In genomic region chr4:123709336-123709735, GRCh38 we compare ENCODE assay signal across 17 cellular contexts.
"Had no signal": no experiment of that assay in that cellular context is flagged by ENCODE, and none has a peak within 500 bp of the region (broad histone marks: within the 10 kb centered on the region; RNA-seq: fewer than 3 reads in every experiment).

No MANE protein-coding gene starts in this region.

- H3K9me3 ChIP-seq: sigmoid colon had no signal

- DNase-seq: activated CD4-positive, alpha-beta T cell treated with anti-CD3 and anti-CD28 coated beads, Interleukin-2, amount 10 ng/mL, durations not matched to agents 24 days and 14 days; activated CD8-positive, alpha-beta T cell treated with anti-CD3 and anti-CD28 coated beads for 36 hours; activated naive CD4-positive, alpha-beta T cell treated with anti-CD3 and anti-CD28 coated beads for 36 hours; activated T-cell treated with anti-CD3 and anti-CD28 coated beads, Interleukin-2, amount 50 U/mL, for 1 hour; caudate nucleus; lower lobe of right lung; sigmoid colon; spleen; stimulated activated CD8-positive, alpha-beta memory T cell treated with anti-CD3 and anti-CD28 coated beads, Interleukin-4, amount 100 ng/mL, for 48 hours; stimulated activated naive CD4-positive, alpha-beta T cell; T-helper 1 cell; T1000 had no signal

- H3K4me3 ChIP-seq: lower lobe of right lung, sigmoid colon, spleen had no signal

- H3K4me1 Mint-ChIP-seq: activated CD4-positive, alpha-beta T cell treated with anti-CD3 and anti-CD28 coated beads, Interleukin-2, amount 10 ng/mL, durations not matched to agents 24 days and 14 days; brain; nephron had no signal

- H3K9me3 Mint-ChIP-seq: activated CD4-positive, alpha-beta T cell treated with anti-CD3 and anti-CD28 coated beads, Interleukin-2, amount 10 ng/mL, durations not matched to agents 24 days and 14 days; activated naive CD4-positive, alpha-beta T cell treated with anti-CD3 and anti-CD28 coated beads for 36 hours had no signal

- H3K4me1 ChIP-seq: lower lobe of right lung, parathyroid adenoma, sigmoid colon, spleen had no signal

- H3K27me3 Mint-ChIP-seq: activated CD4-positive, alpha-beta T cell treated with anti-CD3 and anti-CD28 coated beads, Interleukin-2, amount 10 ng/mL, durations not matched to agents 24 days and 14 days had no signal

- H3K79me2 ChIP-seq: parathyroid adenoma had no signal

- ATAC-seq: activated CD8-positive, alpha-beta T cell treated with anti-CD3 and anti-CD28 coated beads for 36 hours; lower lobe of right lung had no signal

- H3K27me3 ChIP-seq: sigmoid colon, spleen had no signal

- H3K4me3 Mint-ChIP-seq: activated CD4-positive, alpha-beta T cell treated with anti-CD3 and anti-CD28 coated beads, Interleukin-2, amount 10 ng/mL, durations not matched to agents 24 days and 14 days; activated CD8-positive, alpha-beta T cell treated with anti-CD3 and anti-CD28 coated beads for 36 hours; activated naive CD4-positive, alpha-beta T cell treated with anti-CD3 and anti-CD28 coated beads for 36 hours; brain; mesothelial cell of epicardium; nephron had no signal

- H3K27ac Mint-ChIP-seq: activated CD4-positive, alpha-beta T cell treated with anti-CD3 and anti-CD28 coated beads, Interleukin-2, amount 10 ng/mL, durations not matched to agents 24 days and 14 days; activated CD8-positive, alpha-beta T cell treated with anti-CD3 and anti-CD28 coated beads for 36 hours; activated naive CD4-positive, alpha-beta T cell treated with anti-CD3 and anti-CD28 coated beads for 36 hours; brain; mesothelial cell of epicardium; nephron had no signal

- H3K27ac ChIP-seq: lower lobe of right lung, parathyroid adenoma, sigmoid colon, spleen had no signal

- H3K36me3 ChIP-seq: lower lobe of right lung, sigmoid colon, spleen had no signal

- FAIRE-seq: islet of Langerhans had no signal

- H2AFZ ChIP-seq: parathyroid adenoma had no signal

- H3K9ac ChIP-seq: parathyroid adenoma had no signal
